Comparison of ENCODE assay signal across 10 cellular contexts in genomic region chr16:1979271-1980025, GRCh38. TPM values are rescaled to one million over a fixed set of nuclear protein-coding genes. Genes with fewer than 3 reads are reported as not detected.
DNase-seq lines count a peak whose midpoint lies in the region; ATAC-seq and TF ChIP-seq lines count a peak whose summit lies in the region.
"Had no signal": no experiment of that assay in that cellular context is flagged by ENCODE, and none has a peak within 500 bp of the region (broad histone marks: within the 10 kb centered on the region; RNA-seq: fewer than 3 reads in every experiment).

No MANE protein-coding gene starts in this region.

- H3K9me3 ChIP-seq in iPS-18c (ENCODE audit: control insufficient read depth, insufficient read depth, low read length) = peaks cover 3% of the 10 kb centered on the region
- H3K9me3 ChIP-seq: thoracic aorta had no signal

- peak; percentile 94 for DNase-seq in NCI-H2196 (lab: John Stamatoyannopoulos, UW; ENCODE audit: unreplicated experiment)
- no peak for DNase-seq in A172 (ENCODE audit: low spot score)
- no peak for DNase-seq in posterior cingulate gyrus
- DNase-seq: WERI-Rb-1 had no signal

- TF ChIP-seq CTCF in 22Rv1 (IDR thresholded peaks at IDR 0.05) = no peak

- no peak for ATAC-seq in GM18907 (IDR thresholded peaks at IDR 0.05; ENCODE audit: unreplicated experiment)
- ATAC-seq: CD8-positive, alpha-beta T cell had no signal

- H3K4me3 ChIP-seq in iPS-18c (ENCODE audit: insufficient read depth, low read depth, low read length) = peak overlapping the region; percentile 43
- H3K4me3 ChIP-seq: thoracic aorta had no signal

- intact Hi-C loops in posterior cingulate gyrus (cut with DNase I) = no loop called here

- H3K27ac ChIP-seq in 22Rv1 = peak overlapping the region; percentile 96
- H3K27ac ChIP-seq: thoracic aorta had no signal

RNA-seq across cellular contexts. Expression of gene NOXO1, which starts 1.8 kb away (rescaled TPM):
- 0.19 TPM in 1 of 2 replicates, not detected in the other for total RNA-seq in A172 (2014; rRNA removed; shearing (Covaris generic))
- total RNA-seq: thoracic aorta had no signal

RNA-seq across cellular contexts. Expression of gene GFER, which starts 4.5 kb away (rescaled TPM):
- total RNA-seq in A172 (2014; rRNA removed; shearing (Covaris generic)) = 24.1 and 36.1 TPM in 2 replicates

RNA-seq across cellular contexts. Expression of gene TBL3, which starts 7.6 kb away (rescaled TPM):
- 73.6 and 82.8 TPM in 2 replicates for total RNA-seq in A172 (2014; rRNA removed; shearing (Covaris generic))

RNA-seq across cellular contexts. Expression of gene SYNGR3, which starts 10.3 kb away (rescaled TPM):
- total RNA-seq in A172 (2014; rRNA removed; shearing (Covaris generic)) = 21.8 and 29.3 TPM in 2 replicates

RNA-seq across cellular contexts. Expression of gene RNF151, which starts 12.8 kb away (rescaled TPM):
- total RNA-seq in A172 (2014; rRNA removed; shearing (Covaris generic)) = 0.17 TPM in 1 of 2 replicates, not detected in the other
- total RNA-seq: CD8-positive, alpha-beta T cell; dermis microvascular lymphatic vessel endothelial cell; thoracic aorta had no signal
